In genomic region chr2:16413947-16414346, GRCh38 we compare ENCODE assay signal across 32 cellular contexts.
"Had no signal": no experiment of that assay in that cellular context is flagged by ENCODE, and none has a peak within 500 bp of the region (broad histone marks: within the 10 kb centered on the region; RNA-seq: fewer than 3 reads in every experiment).

No MANE protein-coding gene starts in this region.

- DNase-seq: activated CD4-positive, alpha-beta T cell treated with anti-CD3 and anti-CD28 coated beads for 1 hour; activated CD4-positive, alpha-beta T cell treated with anti-CD3 and anti-CD28 coated beads for 48 hours; activated CD4-positive, CD25-positive, alpha-beta regulatory T cell; activated CD8-positive, alpha-beta T cell treated with anti-CD3 and anti-CD28 coated beads for 36 hours; activated gamma-delta T cell treated with Interleukin-2 at 50 U/mL for 16 hours; activated naive CD4-positive, alpha-beta T cell treated with anti-CD3 and anti-CD28 coated beads for 36 hours; activated T-cell treated with anti-CD3 and anti-CD28 coated beads, Interleukin-2, amount 50 U/mL, for 24 hours; adrenal gland; body of pancreas; central memory CD4-positive, alpha-beta T cell; Kasumi-1; KG1; MG63; NCI-H1048; NCI-H1105 treated with DMSO at 0.1 percent for 48 hours; NCI-H1436; NCI-H1694; NCI-H1930; NCI-H2081 treated with DMSO at 0.1 percent for 48 hours; NCI-H345; NCI-H526; NCI-H748 treated with DMSO at 0.1 percent for 48 hours; NK-92 treated with Interleukin-12 subunit alpha and Interleukin-12 subunit beta, amount 100 ng/mL, for 24 hours; PC-9; SHP77; SJCRH30; T1000; WERI-Rb-1 had no signal

- ATAC-seq: activated CD8-positive, alpha-beta T cell treated with anti-CD3 and anti-CD28 coated beads for 36 hours; activated naive CD4-positive, alpha-beta T cell treated with anti-CD3 and anti-CD28 coated beads, Interleukin-2, amount 50 U/mL, for 72 hours; body of pancreas had no signal

- H3K27me3 ChIP-seq: adrenal gland, body of pancreas, breast epithelium, MG63, SJCRH30 had no signal

- H3K36me3 ChIP-seq: adrenal gland, breast epithelium, MG63, SJCRH30, WERI-Rb-1 had no signal

- H3K27ac ChIP-seq: adrenal gland, body of pancreas, breast epithelium, PC-9, RWPE1, SJCRH30, SK-N-MC, WERI-Rb-1 had no signal

- H3K9me3 ChIP-seq: adrenal gland, body of pancreas, MG63, SJCRH30 had no signal

- H3K4me3 ChIP-seq: adrenal gland, body of pancreas, breast epithelium, MG63, PC-9, SJCRH30, SK-N-MC had no signal

- H3K4me1 ChIP-seq: adrenal gland, breast epithelium had no signal
